In genomic region chr1:244451539-244451950, GRCh38 we compare ENCODE assay signal across 8 cellular contexts. TPM values are rescaled to one million over a fixed set of nuclear protein-coding genes. Genes with fewer than 3 reads are reported as not detected.
DNase-seq lines count a peak whose midpoint lies in the region; ATAC-seq and TF ChIP-seq lines count a peak whose summit lies in the region.

ADSS2 (minus strand) TSS chr1:244451909; CDS start chr1:244451817, 92 bp downstream.

- intact Hi-C loops in Panc1 (cut with micrococcal nuclease; ENCODE audit: unreplicated experiment): no loop called here
- intact Hi-C loops in ovary (cut with DNase I): loop anchor here in 3 of 4 donors (5.0 to 10.0 kb wide), 3 partner anchors 147 to 397 kb away; partner anchors contain the start of gene ZBTB18 (in 1 of the 3)

- no peak for TF ChIP-seq EP300 in ovary (IDR thresholded peaks at IDR 0.05)

- POLR2A ChIA-PET in Panc1 (lab: Charles Lee): no interaction called here

- TF ChIP-seq POLR2A in ovary (IDR thresholded peaks at IDR 0.05): peak; percentile 48

- BruUV-seq in Panc1 (replicated peaks; lab: Mats Ljungman, UMichigan): no TSS peak

- H3K36me3 ChIP-seq in Panc1 (ENCODE audit: control insufficient read depth, insufficient read depth, low read length) (no peaks in the 10 kb centered on the region; the same call in none of the 2 replicates), ovary (no peaks in the 10 kb centered on the region)

- peaks cover 4% of the 10 kb centered on the region; the same call in 1 of the 2 replicates for H3K9me3 ChIP-seq in Panc1 (ENCODE audit: control insufficient read depth, insufficient read depth, low read depth, low read length)
- H3K9me3 ChIP-seq in ovary: no peaks in the 10 kb centered on the region

- 0 to 2% (median 0%) methylated on average over 30 to 45 of the region's 45 CpGs for WGBS in ovary, 3 donors

- H3K4me1 ChIP-seq in Panc1 (ENCODE audit: control insufficient read depth, insufficient read depth, low read length): peaks cover 16% of the 10 kb centered on the region
- H3K4me1 ChIP-seq in ovary (ENCODE audit: insufficient read depth): peaks cover 4% of the 10 kb centered on the region

- ATAC-seq in GM21390 (IDR thresholded peaks at IDR 0.05; ENCODE audit: unreplicated experiment) (peak; percentile 17), Panc1 (peak; percentile 57)

- CTCF ChIA-PET in Panc1 (lab: Charles Lee): no interaction called here

- TF ChIP-seq CTCF in Panc1 (IDR thresholded peaks at IDR 0.05): no peak
- TF ChIP-seq CTCF in epithelial cell of proximal tubule (conservative IDR thresholded peaks at IDR 0.05; ENCODE audit: low read depth, low read length): no peak
- TF ChIP-seq CTCF in ovary (IDR thresholded peaks at IDR 0.05): no peak

- H3K27ac ChIP-seq in Panc1 (ENCODE audit: low read length) (peak within 1 kb of the TSS; percentile 94), ovary (peak within 1 kb of the TSS; percentile 89)

- no peaks in the 10 kb centered on the region for H3K27me3 ChIP-seq in Panc1 (ENCODE audit: control insufficient read depth, insufficient read depth, low read length)
- H3K27me3 ChIP-seq in ovary: no peaks in the 10 kb centered on the region

- H3K4me3 ChIP-seq in Panc1 (ENCODE audit: low read depth in 2 of 2, low read length in 2 of 2) (peak within 1 kb of the TSS; percentile 87 to 99), epithelial cell of proximal tubule (ENCODE audit: low read depth, low read length) (peak within 1 kb of the TSS; percentile 98), ovary (peak within 1 kb of the TSS; percentile 93)

- DNase-seq in Panc1 (ENCODE audit: low read depth, low spot score) (no peak), epithelial cell of proximal tubule (ENCODE audit: low read depth) (no peak), ovary (no peak), NCI-H510A (lab: John Stamatoyannopoulos, UW) (no peak), NCI-H2081 (lab: John Stamatoyannopoulos, UW) (no peak), NOMO-1 treated with dmso at 0.1 percent for 144 hours (lab: John Stamatoyannopoulos, UW; ENCODE audit: unreplicated experiment) (no peak)
- no peak for DNase-seq in activated CD4-positive, CD25-positive, alpha-beta regulatory T cell treated with anti-CD3 and anti-CD28 coated beads, Interleukin-2, amount 50 U/mL, for 72 hours

- in situ Hi-C loops in Panc1 (cut with HindIII; ENCODE audit: low pct_unique_long_range_greater_than_20kb, low sequenced_read_pairs): no loop called here

RNA-seq across cellular contexts. Expression of gene ADSS2, which starts in this region (rescaled TPM):
- total RNA-seq in Panc1 (2021; ENCODE audit: unreplicated experiment): 42.2 TPM
- 25.3 TPM for polyA plus RNA-seq in Panc1 (2012; ENCODE audit: insufficient read length)
- total RNA-seq in epithelial cell of proximal tubule: 40.9 and 46.9 TPM in 2 replicates
- total RNA-seq in ovary: 10 to 100 TPM; 23.6 to 44.2 (median 29.8) TPM
- polyA plus RNA-seq in ovary: 10 to 100 TPM; 25.3 to 39.5 TPM
